In the genomic region with DNA sequence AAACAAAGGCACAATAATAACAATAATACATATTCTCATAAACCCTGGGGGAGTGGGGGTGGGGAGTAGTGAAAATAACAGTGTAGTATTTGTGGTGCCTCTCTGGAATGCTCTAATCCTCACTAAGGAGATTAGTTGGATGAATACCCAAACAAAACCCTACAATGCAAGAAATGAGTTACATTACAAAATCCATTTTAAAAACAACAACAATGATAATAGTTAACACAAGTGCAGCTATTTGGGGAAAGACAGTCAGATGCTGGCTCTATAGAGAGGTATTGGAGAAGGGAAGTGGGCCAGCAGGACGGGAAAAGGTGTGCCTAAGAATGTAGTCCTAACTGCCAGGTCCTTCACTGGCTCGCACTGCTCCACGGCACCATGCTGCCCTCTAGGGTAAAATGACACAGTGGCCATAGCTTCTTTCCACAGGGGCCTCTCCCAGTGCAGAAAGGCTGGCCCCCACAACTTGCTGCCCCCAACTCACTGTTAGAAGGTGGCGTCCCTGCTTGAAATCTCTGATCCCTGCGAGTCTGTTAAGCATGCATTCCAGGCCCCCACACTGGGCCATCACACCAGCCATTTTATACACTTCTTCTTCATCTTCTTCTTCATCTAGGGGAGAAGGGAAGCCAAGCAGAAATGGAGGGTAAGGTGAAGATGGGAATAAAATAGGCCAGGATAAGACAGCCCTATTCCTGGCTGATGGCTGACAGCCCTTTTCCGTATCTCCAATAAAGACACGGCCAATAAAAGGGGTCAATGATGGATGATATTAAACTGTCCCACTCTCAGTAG, we compare ENCODE assay signal across 8 cellular contexts.
A peak's percentile ranks its signal among the peaks of the same experiment; 100 is the strongest.
DNase-seq lines count a peak whose midpoint lies in the region; ATAC-seq and TF ChIP-seq lines count a peak whose summit lies in the region.

No MANE protein-coding gene starts in this region.

- H3K27ac Mint-ChIP-seq in activated CD8-positive, alpha-beta memory T cell treated with anti-CD3 and anti-CD28 coated beads, Interleukin-2, amount 10 ng/mL, durations not matched to agents 7 days and 5 days: no peak overlapping the region
- H3K27ac Mint-ChIP-seq in activated CD4-positive, alpha-beta memory T cell treated with anti-CD3 and anti-CD28 coated beads, Interleukin-2, amount 10 ng/mL, durations not matched to agents 7 days and 5 days: no peak overlapping the region

- H3K4me1 ChIP-seq in suprapubic skin: no peaks in the 10 kb centered on the region

- WGBS in suprapubic skin: 59% methylated on average over 7 of the region's 7 CpGs

- H3K27ac ChIP-seq in suprapubic skin: no peak overlapping the region

- DNase-seq in activated CD8-positive, alpha-beta memory T cell treated with anti-CD3 and anti-CD28 coated beads, Interleukin-2, amount 10 ng/mL, durations not matched to agents 7 days and 5 days: no peak
- DNase-seq in activated CD8-positive, alpha-beta memory T cell treated with anti-CD3 and anti-CD28 coated beads, Interleukin-2, amount 50 U/mL, for 4 hours: no peak
- peak; percentile 32 for DNase-seq in activated CD4-positive, alpha-beta memory T cell treated with anti-CD3 and anti-CD28 coated beads, Interleukin-2, amount 10 ng/mL, durations not matched to agents 7 days and 5 days
- peak; percentile 36 for DNase-seq in hepatic stellate cell (ENCODE audit: low spot score)
- DNase-seq in suprapubic skin (ENCODE audit: low spot score in 2 of 2): no peak
- DNase-seq in ureter (ENCODE audit: low spot score): no peak
- DNase-seq in stimulated activated CD4-positive, alpha-beta T cell treated with anti-CD3 and anti-CD28 coated beads, Interleukin-4, amount 100 ng/mL, for 24 hours: no peak

- no peaks in the 10 kb centered on the region for H3K9me3 Mint-ChIP-seq in activated CD8-positive, alpha-beta memory T cell treated with anti-CD3 and anti-CD28 coated beads, Interleukin-2, amount 10 ng/mL, durations not matched to agents 7 days and 5 days (ENCODE audit: low read depth)
- H3K9me3 Mint-ChIP-seq in activated CD4-positive, alpha-beta memory T cell treated with anti-CD3 and anti-CD28 coated beads, Interleukin-2, amount 10 ng/mL, durations not matched to agents 7 days and 5 days: no peaks in the 10 kb centered on the region

- peak; percentile 33 for ATAC-seq in activated CD8-positive, alpha-beta memory T cell treated with anti-CD3 and anti-CD28 coated beads, Interleukin-2, amount 10 ng/mL, durations not matched to agents 7 days and 5 days
- ATAC-seq in GM18511 (IDR thresholded peaks at IDR 0.05; ENCODE audit: unreplicated experiment): no peak

- CTCF ChIA-PET in activated CD8-positive, alpha-beta memory T cell treated with anti-CD3 and anti-CD28 coated beads, Interleukin-2, amount 10 ng/mL, durations not matched to agents 7 days and 5 days (lab: Charles Lee): interaction anchor here (0.9 to 4.3 kb wide), 7 partner anchors 13 to 212 kb away, joined by 3 to 33 read pairs (median 5); a partner anchor contains a TSS
- CTCF ChIA-PET in activated CD4-positive, alpha-beta memory T cell treated with anti-CD3 and anti-CD28 coated beads, Interleukin-2, amount 10 ng/mL, durations not matched to agents 7 days and 5 days (lab: Charles Lee): interaction anchor here (0.9 to 2.0 kb wide), 7 partner anchors 8 to 212 kb away, joined by 3 to 10 read pairs (median 4); a partner anchor contains a TSS

- no peak overlapping the region for H3K4me3 Mint-ChIP-seq in activated CD8-positive, alpha-beta memory T cell treated with anti-CD3 and anti-CD28 coated beads, Interleukin-2, amount 10 ng/mL, durations not matched to agents 7 days and 5 days
- no peak overlapping the region for H3K4me3 Mint-ChIP-seq in activated CD4-positive, alpha-beta memory T cell treated with anti-CD3 and anti-CD28 coated beads, Interleukin-2, amount 10 ng/mL, durations not matched to agents 7 days and 5 days

- H3K9me3 ChIP-seq in suprapubic skin: no peaks in the 10 kb centered on the region

- H3K27me3 ChIP-seq in suprapubic skin: no peaks in the 10 kb centered on the region

- peaks cover 100% of the 10 kb centered on the region for H3K36me3 ChIP-seq in suprapubic skin

- peak; percentile 27 to 61 for TF ChIP-seq CTCF in suprapubic skin (IDR thresholded peaks at IDR 0.05)

- H3K4me3 ChIP-seq in suprapubic skin: no peak overlapping the region

- H3K36me3 Mint-ChIP-seq in activated CD8-positive, alpha-beta memory T cell treated with anti-CD3 and anti-CD28 coated beads, Interleukin-2, amount 10 ng/mL, durations not matched to agents 7 days and 5 days: peaks cover 43% of the 10 kb centered on the region
- peaks cover 76% of the 10 kb centered on the region for H3K36me3 Mint-ChIP-seq in activated CD4-positive, alpha-beta memory T cell treated with anti-CD3 and anti-CD28 coated beads, Interleukin-2, amount 10 ng/mL, durations not matched to agents 7 days and 5 days (ENCODE audit: low read depth)

- no peak for TF ChIP-seq POLR2A in suprapubic skin (IDR thresholded peaks at IDR 0.05)

- TF ChIP-seq EP300 in suprapubic skin (IDR thresholded peaks at IDR 0.05): no peak

- H3K4me1 Mint-ChIP-seq in activated CD8-positive, alpha-beta memory T cell treated with anti-CD3 and anti-CD28 coated beads, Interleukin-2, amount 10 ng/mL, durations not matched to agents 7 days and 5 days: no peaks in the 10 kb centered on the region
- no peaks in the 10 kb centered on the region for H3K4me1 Mint-ChIP-seq in activated CD4-positive, alpha-beta memory T cell treated with anti-CD3 and anti-CD28 coated beads, Interleukin-2, amount 10 ng/mL, durations not matched to agents 7 days and 5 days

- POLR2A ChIA-PET in activated CD4-positive, alpha-beta memory T cell treated with anti-CD3 and anti-CD28 coated beads, Interleukin-2, amount 10 ng/mL, durations not matched to agents 7 days and 5 days (lab: Charles Lee): no interaction called here

- H3K27me3 Mint-ChIP-seq in activated CD8-positive, alpha-beta memory T cell treated with anti-CD3 and anti-CD28 coated beads, Interleukin-2, amount 10 ng/mL, durations not matched to agents 7 days and 5 days: no peaks in the 10 kb centered on the region
- H3K27me3 Mint-ChIP-seq in activated CD4-positive, alpha-beta memory T cell treated with anti-CD3 and anti-CD28 coated beads, Interleukin-2, amount 10 ng/mL, durations not matched to agents 7 days and 5 days: no peaks in the 10 kb centered on the region

Comparison
In these comparisons a context has a peak if more than half of its experiments do, and no peak if none do; other contexts are left out.
1. DNase-seq: peak in activated CD4-positive, alpha-beta memory T cell treated with anti-CD3 and anti-CD28 coated beads, Interleukin-2, amount 10 ng/mL, durations not matched to agents 7 days and 5 days (single experiment) and hepatic stellate cell (single experiment); none in activated CD8-positive, alpha-beta memory T cell treated with anti-CD3 and anti-CD28 coated beads, Interleukin-2, amount 10 ng/mL, durations not matched to agents 7 days and 5 days (single experiment), activated CD8-positive, alpha-beta memory T cell treated with anti-CD3 and anti-CD28 coated beads, Interleukin-2, amount 50 U/mL, for 4 hours (single experiment), suprapubic skin (0 of 2), ureter (single experiment) and stimulated activated CD4-positive, alpha-beta T cell treated with anti-CD3 and anti-CD28 coated beads, Interleukin-4, amount 100 ng/mL, for 24 hours (single experiment).